In the genomic region with DNA sequence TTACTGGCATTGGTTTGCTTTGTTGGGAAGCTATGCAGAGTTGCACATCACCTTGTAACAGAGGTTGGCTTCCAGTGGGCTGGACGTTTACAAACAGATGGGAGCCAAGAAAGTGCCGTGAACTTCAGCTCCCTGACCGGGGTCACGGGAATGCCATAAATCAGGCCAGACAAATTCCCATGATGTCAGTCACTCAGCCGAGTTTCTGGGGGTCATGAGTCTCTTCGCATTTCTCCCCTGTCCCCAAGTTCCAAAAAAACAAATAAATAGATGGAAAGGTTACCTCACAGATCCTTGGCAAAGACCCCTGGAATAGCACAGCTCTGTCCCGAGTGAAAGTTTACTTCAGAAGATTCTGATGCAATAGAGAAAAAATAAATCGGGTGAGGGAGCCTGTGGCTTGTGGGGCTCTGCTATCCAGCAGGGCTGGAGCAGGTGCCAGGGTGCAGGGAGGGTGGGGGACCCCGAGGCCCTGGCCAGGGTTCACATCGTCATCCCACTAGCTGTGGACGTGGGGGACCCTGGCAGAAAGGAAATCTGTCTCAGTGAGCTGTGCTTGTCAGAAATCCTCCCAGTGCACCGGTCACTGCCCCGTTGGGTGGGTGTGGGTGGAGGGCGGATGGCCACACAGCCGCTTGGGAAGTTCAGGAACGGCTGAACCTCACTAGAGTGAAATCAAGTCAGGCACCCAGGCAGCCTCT, we compare ENCODE assay signal across 23 cellular contexts. TPM values are rescaled to one million over a fixed set of nuclear protein-coding genes. Genes with fewer than 3 reads are reported as not detected.
DNase-seq lines count a peak whose midpoint lies in the region; ATAC-seq and TF ChIP-seq lines count a peak whose summit lies in the region.
"Had no signal": no experiment of that assay in that cellular context is flagged by ENCODE, and none has a peak within 500 bp of the region (broad histone marks: within the 10 kb centered on the region; RNA-seq: fewer than 3 reads in every experiment).

No MANE protein-coding gene starts in this region.

- no peak overlapping the region for H2BK15ac ChIP-seq in IMR-90 (ENCODE audit: low read depth, low read length)

- H4K20me1 ChIP-seq in IMR-90 (ENCODE audit: insufficient read depth, low read length) (peaks cover 7% of the 10 kb centered on the region), OCI-LY7 (ENCODE audit: insufficient read depth, low read length) (no peaks in the 10 kb centered on the region)

- no peak overlapping the region for H3K27ac ChIP-seq in IMR-90 (ENCODE audit: insufficient read depth, low read length)
- H3K27ac ChIP-seq in subcutaneous abdominal adipose tissue (ENCODE audit: low read depth, low read length), result peak overlapping the region; percentile 84
- no peak overlapping the region for H3K27ac ChIP-seq in OCI-LY7 (ENCODE audit: low read depth, low read length, poor library complexity, severe bottlenecking)
- H3K27ac ChIP-seq: hepatocyte had no signal

- 0 out of 2 replicates have a peak overlapping the region, but pooled peaks have one; percentile 45 for H3K14ac ChIP-seq in IMR-90 (replicated peaks; ENCODE audit: low read depth, low read length)

- H3K4me2 ChIP-seq in IMR-90 (ENCODE audit: low read depth, low read length) (no peak overlapping the region), OCI-LY7 (ENCODE audit: low read length) (no peak overlapping the region)
- H3K4me2 ChIP-seq: hepatocyte had no signal

- TF ChIP-seq CTCF in IMR-90 (conservative IDR thresholded peaks at IDR 0.05; ENCODE audit: low read depth, low read length) (no peak), OCI-LY7 (conservative IDR thresholded peaks at IDR 0.05; ENCODE audit: low read length) (no peak)

- H3K9ac ChIP-seq in IMR-90 (ENCODE audit: low read depth, low read length) (no peak overlapping the region), subcutaneous abdominal adipose tissue (ENCODE audit: low read length in 5 of 5) (peak overlapping the region in 3 of 5 donors; percentile 0 to 16 (median 3))

- no peaks in the 10 kb centered on the region for H3K27me3 ChIP-seq in IMR-90 (ENCODE audit: control insufficient read depth, insufficient read depth, low read length)
- peaks cover 0 to 2% (median 0%) of the 10 kb centered on the region in 5 donors for H3K27me3 ChIP-seq in subcutaneous abdominal adipose tissue (ENCODE audit: control insufficient read depth in 5 of 5, insufficient read depth in 4 of 5, low read length in 5 of 5)
- H3K27me3 ChIP-seq: adrenal gland, hepatocyte had no signal

- H2BK20ac ChIP-seq in IMR-90 (ENCODE audit: low read depth, low read length), result peak overlapping the region; percentile 58

- H3K4me1 ChIP-seq in IMR-90 (ENCODE audit: control insufficient read depth, insufficient read depth, low read length), result peaks cover 6% of the 10 kb centered on the region; the same call in 1 of the 2 replicates
- peaks cover 19 to 75% (median 71%) of the 10 kb centered on the region in 5 donors for H3K4me1 ChIP-seq in subcutaneous abdominal adipose tissue (ENCODE audit: control insufficient read depth in 5 of 5, insufficient read depth in 5 of 5, low read length in 5 of 5)
- H3K4me1 ChIP-seq in OCI-LY7 (ENCODE audit: insufficient read depth, low read length, poor library complexity, severe bottlenecking), result no peaks in the 10 kb centered on the region
- H3K4me1 ChIP-seq: adrenal gland had no signal

- ATAC-seq in IMR-90 (ENCODE audit: low read depth) (peak; percentile 44; the same call in 1 of the 2 replicates), HG03039 (IDR thresholded peaks at IDR 0.05; ENCODE audit: unreplicated experiment) (no peak)
- ATAC-seq: K562; naive thymus-derived CD4-positive, alpha-beta T cell had no signal

- H3K4me3 ChIP-seq in IMR-90 (ENCODE audit: insufficient read depth, low read depth, low read length), result no peak overlapping the region
- no peak overlapping the region for H3K4me3 ChIP-seq in subcutaneous abdominal adipose tissue (ENCODE audit: low read depth in 1 of 5, low read length in 5 of 5)
- H3K4me3 ChIP-seq in OCI-LY7 (ENCODE audit: low read depth, low read length, poor library complexity, severe bottlenecking), result no peak overlapping the region
- H3K4me3 ChIP-seq: adrenal gland, hepatocyte, K562 had no signal

- H3K36me3 ChIP-seq in IMR-90 (ENCODE audit: control insufficient read depth, insufficient read depth, low read length), result peaks cover 18% of the 10 kb centered on the region
- H3K36me3 ChIP-seq in subcutaneous abdominal adipose tissue (ENCODE audit: control insufficient read depth in 5 of 5, insufficient read depth in 5 of 5, low read length in 5 of 5), result peaks cover 0 to 20% (median 3%) of the 10 kb centered on the region in 5 donors
- H3K36me3 ChIP-seq in OCI-LY7 (ENCODE audit: insufficient read depth, low read length), result no peaks in the 10 kb centered on the region
- H3K36me3 ChIP-seq: adrenal gland had no signal

- peak overlapping the region; percentile 51 for H3K4ac ChIP-seq in IMR-90 (ENCODE audit: low read depth, low read length)

- no TSS peak for BruUV-seq in IMR-90 (replicated peaks; lab: Mats Ljungman, UMichigan)
- BruUV-seq in OCI-LY7 (replicated peaks; lab: Mats Ljungman, UMichigan), result no TSS peak

- DNase-seq in IMR-90, result no peak
- peak; percentile 72 for DNase-seq in fibroblast of gingiva (ENCODE audit: low read depth)
- DNase-seq in mesenteric fat pad (ENCODE audit: low spot score), result peak; percentile 88
- no peak for DNase-seq in OCI-LY7 (ENCODE audit: low spot score)
- DNase-seq in NCI-H2081 treated with DMSO at 0.1 percent for 48 hours (lab: John Stamatoyannopoulos, UW), result no peak
- no peak for DNase-seq in activated T-cell treated with anti-CD3 and anti-CD28 coated beads, Interleukin-2, amount 50 U/mL, for 48 hours
- DNase-seq: activated B cell treated with CpG ODN at 0.5 μM for 24 hours; activated CD4-positive, alpha-beta T cell treated with anti-CD3 and anti-CD28 coated beads, Interleukin-2, amount 50 U/mL, for 48 hours; activated CD8-positive, alpha-beta memory T cell treated with anti-CD3 and anti-CD28 coated beads, Interleukin-2, amount 50 U/mL, for 48 hours; CD4-positive, alpha-beta T cell; DMS 273 treated with DMSO at 0.1 percent for 48 hours; H7; mammary epithelial cell; MM.1S; naive thymus-derived CD4-positive, alpha-beta T cell; NCI-H1694; NCI-H526 treated with DMSO at 0.1 percent for 48 hours; T1000 had no signal

- peaks cover 26% of the 10 kb centered on the region for H3K9me1 ChIP-seq in IMR-90 (ENCODE audit: insufficient read depth, low read length)

- H3K23ac ChIP-seq in IMR-90 (ENCODE audit: low read depth, low read length), result no peak overlapping the region

- intact Hi-C loops in IMR-90 (cut with micrococcal nuclease), result no loop called here
- intact Hi-C loops in OCI-LY7 (cut with micrococcal nuclease; ENCODE audit: unreplicated experiment), result no loop called here

- H2BK5ac ChIP-seq in IMR-90 (ENCODE audit: low read depth, low read length, poor library complexity, severe bottlenecking), result no peak overlapping the region

- 58% methylated on average over 4 of the region's 16 CpGs; no CpG with 5 or more reads in 1 of the 2 experiments for WGBS in IMR-90 (ENCODE audit: extremely low coverage in 2 of 2, insufficient read length in 1 of 2), 2 experiments

- dilution Hi-C loops in IMR-90 (cut with HindIII; ENCODE audit: low sequenced_read_pairs, unreplicated experiment), result no loop called here

- H4K5ac ChIP-seq in IMR-90 (ENCODE audit: low read depth, low read length), result no peak overlapping the region

- no peak overlapping the region for H3K18ac ChIP-seq in IMR-90 (ENCODE audit: low read depth, low read length)

- POLR2A ChIA-PET in IMR-90 (lab: Charles Lee; ENCODE audit: unreplicated experiment), result no interaction called here
- POLR2A ChIA-PET in OCI-LY7 (lab: Charles Lee), result no interaction called here

- H4K8ac ChIP-seq in IMR-90 (ENCODE audit: low read depth in 2 of 2, low read length in 2 of 2), result 0 out of 4 replicates have a peak overlapping the region, but pooled peaks of 1 of the 2 experiments have one; percentile 11

- H4K91ac ChIP-seq in IMR-90 (ENCODE audit: insufficient read depth, low read depth, low read length), result no peak overlapping the region

- in situ Hi-C loops in IMR-90 (cut with MboI; ENCODE audit: low sequenced_read_pairs), result no loop called here

- no peak for TF ChIP-seq RAD21 in IMR-90 (IDR thresholded peaks at IDR 0.05; ENCODE audit: low read length)

- TF ChIP-seq POLR2A in IMR-90 (IDR thresholded peaks at IDR 0.05; ENCODE audit: low read depth, low read length), result no peak

- H2BK120ac ChIP-seq in IMR-90 (ENCODE audit: low read depth, low read length), result no peak overlapping the region

- H2AK5ac ChIP-seq in IMR-90 (ENCODE audit: low read depth, low read length), result no peak overlapping the region

- H3K9me3 ChIP-seq in IMR-90 (ENCODE audit: control insufficient read depth, insufficient read depth, low read length) (no peaks in the 10 kb centered on the region), subcutaneous abdominal adipose tissue (ENCODE audit: control insufficient read depth in 5 of 5, low read length in 5 of 5) (no peaks in the 10 kb centered on the region), OCI-LY7 (ENCODE audit: low read length) (no peaks in the 10 kb centered on the region)
- H3K9me3 ChIP-seq: adrenal gland had no signal

- H3K79me2 ChIP-seq in OCI-LY7 (ENCODE audit: insufficient read depth, low read depth, low read length), result no peaks in the 10 kb centered on the region
- H3K79me2 ChIP-seq: hepatocyte had no signal

- CTCF ChIA-PET in IMR-90 (lab: Yijun Ruan, JAX) (interaction anchor here (1.2 to 2.5 kb wide), 3 partner anchors 27 to 47 kb away, joined by 3 to 12 read pairs (median 3); partner anchors contain the start of gene TWIST2), OCI-LY7 (lab: Charles Lee; ENCODE audit: unreplicated experiment) (no interaction called here)

- peak overlapping the region; percentile 33 for H2AK9ac ChIP-seq in IMR-90 (replicated peaks; ENCODE audit: low read depth, low read length, poor library complexity)

- H3K79me1 ChIP-seq in IMR-90 (ENCODE audit: low read depth in 1 of 2, low read length in 2 of 2), result peaks cover 24 to 60% of the 10 kb centered on the region in 2 experiments

- H2AFZ ChIP-seq in IMR-90 (replicated peaks; ENCODE audit: low read length, poor library complexity) (no peak overlapping the region), OCI-LY7 (ENCODE audit: low read length) (no peak overlapping the region)
- H2AFZ ChIP-seq: hepatocyte had no signal

- H3K9me2 ChIP-seq in OCI-LY7 (ENCODE audit: insufficient read depth, low read length), result no peaks in the 10 kb centered on the region

- no peak overlapping the region for H3K56ac ChIP-seq in IMR-90 (ENCODE audit: extremely low read depth, insufficient read depth, low read length)

TF ChIP-seq in IMR-90, 13 proteins besides CTCF, POLR2A, EP300 and RAD21:
- TF ChIP-seq BHLHE40 (IDR thresholded peaks at IDR 0.05; ENCODE audit: low read depth, low read length) (no peak), CEBPB (IDR thresholded peaks at IDR 0.05; ENCODE audit: low read depth, low read length) (0 out of 2 replicates have a peak, but pooled peaks have one; percentile 38)

RNA-seq across cellular contexts. Expression of gene TWIST2, which starts 27.8 kb away (rescaled TPM):
- total RNA-seq in IMR-90 (2012; rRNA removed), result 9.3 and 14.7 TPM in 2 replicates
- polyA plus RNA-seq in IMR-90 (2012; rRNA removed), result 33.6 and 40.0 TPM in 2 replicates
- polyA plus RNA-seq in IMR-90 (2012; cell fraction: cytosol; rRNA removed), result 27.9 and 76.1 TPM in 2 replicates
- 18.9 and 35.7 TPM in 2 replicates for polyA plus RNA-seq in IMR-90 (2012; cell fraction: nucleus; rRNA removed; ENCODE audit: low replicate concordance)
- total RNA-seq in mesenteric fat pad, result 73.9 TPM
- total RNA-seq in OCI-LY7 (2014; rRNA removed; shearing (Covaris generic)), result not detected in 2 replicates
- total RNA-seq in OCI-LY7 (2022), result not detected in 2 replicates
- total RNA-seq: activated B cell treated with CpG ODN at 0.5 μM for 24 hours; CD4-positive, alpha-beta T cell; K562; naive thymus-derived CD4-positive, alpha-beta T cell had no signal
- polyA plus RNA-seq: K562; naive thymus-derived CD4-positive, alpha-beta T cell had no signal

Comparison
In these comparisons a context has a peak if more than half of its experiments do, and no peak if none do; other contexts are left out.
1. DNase-seq: peak in fibroblast of gingiva (single experiment) and mesenteric fat pad (single experiment); none in IMR-90 (single experiment), OCI-LY7 (single experiment), NCI-H2081 treated with DMSO at 0.1 percent for 48 hours (single experiment) and activated T-cell treated with anti-CD3 and anti-CD28 coated beads, Interleukin-2, amount 50 U/mL, for 48 hours (0 of 2).
2. RNA of gene TWIST2, which starts 27.8 kb away (total RNA-seq): 73.9 TPM in mesenteric fat pad (single experiment) and 9.3 to 14.7 TPM in IMR-90; not detected in OCI-LY7; every median in the first group is over 10 times any median in the second.